In the genomic region with DNA sequence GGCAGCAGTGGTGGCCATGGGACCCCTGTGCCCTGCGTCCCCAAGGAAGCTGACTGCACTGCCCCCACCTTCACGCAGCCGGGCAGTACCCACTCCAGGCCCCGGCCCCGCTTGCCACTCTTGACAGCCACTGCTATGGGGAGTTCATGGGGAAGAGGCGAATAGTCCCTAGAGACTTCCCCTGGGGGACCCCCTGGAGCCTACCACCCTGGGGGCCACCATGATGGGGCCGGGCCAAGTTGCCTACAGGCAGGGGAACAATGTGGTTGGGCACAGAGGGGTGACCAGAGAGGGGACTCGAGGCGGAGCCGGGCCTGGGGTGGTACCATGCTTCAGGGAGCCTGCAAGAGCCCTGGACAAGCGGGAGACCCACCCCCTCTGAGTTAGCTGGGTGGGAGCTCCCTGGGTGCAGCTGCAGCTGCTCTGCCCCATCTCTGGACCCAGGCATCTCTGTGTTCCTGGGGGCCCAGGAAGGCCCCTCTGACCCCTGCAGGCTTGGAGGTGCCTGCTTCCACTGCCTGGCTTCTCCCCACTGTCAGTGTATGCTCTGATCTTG, we compare ENCODE assay signal across 22 cellular contexts.
DNase-seq lines count a peak whose midpoint lies in the region; ATAC-seq, FAIRE-seq and TF ChIP-seq lines count a peak whose summit lies in the region.
"Had no signal": no experiment of that assay in that cellular context is flagged by ENCODE, and none has a peak within 500 bp of the region (broad histone marks: within the 10 kb centered on the region; RNA-seq: fewer than 3 reads in every experiment).

No MANE protein-coding gene starts in this region.

- H3K27me3 Mint-ChIP-seq in stimulated activated memory B cell treated with anti-CD40 and anti-IgM and Interleukin-4, amounts not matched to agents 10 μg/mL and 1 μg/mL and 100 μg/mL, for 72 hours = no peaks in the 10 kb centered on the region
- no peaks in the 10 kb centered on the region for H3K27me3 Mint-ChIP-seq in immature natural killer cell (ENCODE audit: low read depth in 3 of 3)
- H3K27me3 Mint-ChIP-seq: CD4-positive, CD25-positive, alpha-beta regulatory T cell; CD8-positive, alpha-beta memory T cell had no signal

- intact Hi-C loops in kidney (cut with DNase I) = no loop called here
- intact Hi-C loops in mucosa of descending colon (cut with DNase I, micrococcal nuclease) = no loop called here

- peak; percentile 63 for DNase-seq in kidney
- no peak for DNase-seq in mucosa of descending colon
- no peak for DNase-seq in central memory CD4-positive, alpha-beta T cell
- DNase-seq in immature natural killer cell = no peak
- DNase-seq in NCI-H2171 (lab: John Stamatoyannopoulos, UW) = no peak
- no peak for DNase-seq in substantia nigra (lab: John Stamatoyannopoulos, UW)
- DNase-seq: ACHN; BE2C; C1 segment of cervical spinal cord; Caco-2; CD4-positive, CD25-positive, alpha-beta regulatory T cell; CD8-positive, alpha-beta memory T cell; DMS79; GDM1; GM23248 had no signal

- ATAC-seq in gastroesophageal sphincter (peak; percentile 30), mucosa of descending colon (peak; percentile 12)
- peak; percentile 13 for ATAC-seq in stimulated activated memory B cell treated with anti-CD40 and anti-IgM and Interleukin-4, amounts not matched to agents 10 μg/mL and 1 μg/mL and 100 μg/mL, for 72 hours

- no peak for TF ChIP-seq POLR2A in gastroesophageal sphincter (IDR thresholded peaks at IDR 0.05)

- no peak for TF ChIP-seq CTCF in gastroesophageal sphincter (IDR thresholded peaks at IDR 0.05)
- TF ChIP-seq CTCF in kidney (IDR thresholded peaks at IDR 0.05; ENCODE audit: borderline replicate concordance, extremely low read depth, insufficient read depth) = no peak
- TF ChIP-seq CTCF in mucosa of descending colon (IDR thresholded peaks at IDR 0.05) = no peak

- TF ChIP-seq EP300 in gastroesophageal sphincter (IDR thresholded peaks at IDR 0.05) = no peak

- H3K4me3 ChIP-seq in gastroesophageal sphincter (no peak overlapping the region), kidney (ENCODE audit: low read length in 2 of 2) (no peak overlapping the region), mucosa of descending colon (no peak overlapping the region)
- H3K4me3 ChIP-seq: GM23248, HAP-1 had no signal

- H3K9me3 ChIP-seq in gastroesophageal sphincter (no peaks in the 10 kb centered on the region), kidney (ENCODE audit: control insufficient read depth in 1 of 2, low read length in 2 of 2) (no peaks in the 10 kb centered on the region), mucosa of descending colon (no peaks in the 10 kb centered on the region)
- H3K9me3 ChIP-seq: BE2C, Caco-2, HAP-1 had no signal

- no peak overlapping the region for H3K27ac Mint-ChIP-seq in stimulated activated memory B cell treated with anti-CD40 and anti-IgM and Interleukin-4, amounts not matched to agents 10 μg/mL and 1 μg/mL and 100 μg/mL, for 72 hours
- no peak overlapping the region for H3K27ac Mint-ChIP-seq in immature natural killer cell
- H3K27ac Mint-ChIP-seq: CD4-positive, CD25-positive, alpha-beta regulatory T cell; CD8-positive, alpha-beta memory T cell had no signal

- H3K36me3 ChIP-seq in gastroesophageal sphincter = no peaks in the 10 kb centered on the region
- no peaks in the 10 kb centered on the region for H3K36me3 ChIP-seq in kidney (ENCODE audit: control insufficient read depth in 1 of 2, insufficient read depth in 2 of 2, low read length in 2 of 2)
- no peaks in the 10 kb centered on the region for H3K36me3 ChIP-seq in mucosa of descending colon (ENCODE audit: low read depth)
- H3K36me3 ChIP-seq: BE2C, HAP-1 had no signal

- H3K27ac ChIP-seq in gastroesophageal sphincter (no peak overlapping the region), kidney (ENCODE audit: low read depth in 2 of 2, low read length in 2 of 2) (no peak overlapping the region), substantia nigra (ENCODE audit: low read depth, low read length, poor library complexity, severe bottlenecking) (no peak overlapping the region)
- H3K27ac ChIP-seq: GM23248 had no signal

- H3K9me3 Mint-ChIP-seq in stimulated activated memory B cell treated with anti-CD40 and anti-IgM and Interleukin-4, amounts not matched to agents 10 μg/mL and 1 μg/mL and 100 μg/mL, for 72 hours = peaks cover 2% of the 10 kb centered on the region
- H3K9me3 Mint-ChIP-seq in immature natural killer cell = peaks cover 0 to 11% (median 2%) of the 10 kb centered on the region in 6 donors
- H3K9me3 Mint-ChIP-seq: CD8-positive, alpha-beta memory T cell had no signal

- H3K9ac ChIP-seq in kidney (ENCODE audit: low read length in 2 of 2) = no peak overlapping the region
- H3K9ac ChIP-seq: GM23248 had no signal

- no peaks in the 10 kb centered on the region for H3K4me1 Mint-ChIP-seq in stimulated activated memory B cell treated with anti-CD40 and anti-IgM and Interleukin-4, amounts not matched to agents 10 μg/mL and 1 μg/mL and 100 μg/mL, for 72 hours
- no peaks in the 10 kb centered on the region for H3K4me1 Mint-ChIP-seq in immature natural killer cell
- H3K4me1 Mint-ChIP-seq: CD4-positive, CD25-positive, alpha-beta regulatory T cell; CD8-positive, alpha-beta memory T cell had no signal

- no CpG with 5 or more reads among the region's 11 CpGs for WGBS in gastroesophageal sphincter (ENCODE audit: low coverage in 1 of 2), 2 donors

- no peak for FAIRE-seq in kidney (lab: Jason Lieb, UNC)
- FAIRE-seq: A204.1, D721Med, GM12892, GM18507 had no signal

- H3K4me1 ChIP-seq in gastroesophageal sphincter (no peaks in the 10 kb centered on the region), kidney (ENCODE audit: control insufficient read depth in 1 of 2, insufficient read depth in 1 of 2, low read depth in 1 of 2, low read length in 2 of 2) (no peaks in the 10 kb centered on the region), mucosa of descending colon (ENCODE audit: low read depth) (no peaks in the 10 kb centered on the region)
- H3K4me1 ChIP-seq: BE2C, Caco-2 had no signal

- H3K4me3 Mint-ChIP-seq in stimulated activated memory B cell treated with anti-CD40 and anti-IgM and Interleukin-4, amounts not matched to agents 10 μg/mL and 1 μg/mL and 100 μg/mL, for 72 hours = no peak overlapping the region
- no peak overlapping the region for H3K4me3 Mint-ChIP-seq in immature natural killer cell
- H3K4me3 Mint-ChIP-seq: CD4-positive, CD25-positive, alpha-beta regulatory T cell; CD8-positive, alpha-beta memory T cell had no signal

- no peaks in the 10 kb centered on the region for H3K27me3 ChIP-seq in gastroesophageal sphincter
- H3K27me3 ChIP-seq: BE2C had no signal

- H3K36me3 Mint-ChIP-seq in stimulated activated memory B cell treated with anti-CD40 and anti-IgM and Interleukin-4, amounts not matched to agents 10 μg/mL and 1 μg/mL and 100 μg/mL, for 72 hours = no peaks in the 10 kb centered on the region
- no peaks in the 10 kb centered on the region for H3K36me3 Mint-ChIP-seq in immature natural killer cell
- H3K36me3 Mint-ChIP-seq: CD4-positive, CD25-positive, alpha-beta regulatory T cell; CD8-positive, alpha-beta memory T cell had no signal
